In the genomic region with DNA sequence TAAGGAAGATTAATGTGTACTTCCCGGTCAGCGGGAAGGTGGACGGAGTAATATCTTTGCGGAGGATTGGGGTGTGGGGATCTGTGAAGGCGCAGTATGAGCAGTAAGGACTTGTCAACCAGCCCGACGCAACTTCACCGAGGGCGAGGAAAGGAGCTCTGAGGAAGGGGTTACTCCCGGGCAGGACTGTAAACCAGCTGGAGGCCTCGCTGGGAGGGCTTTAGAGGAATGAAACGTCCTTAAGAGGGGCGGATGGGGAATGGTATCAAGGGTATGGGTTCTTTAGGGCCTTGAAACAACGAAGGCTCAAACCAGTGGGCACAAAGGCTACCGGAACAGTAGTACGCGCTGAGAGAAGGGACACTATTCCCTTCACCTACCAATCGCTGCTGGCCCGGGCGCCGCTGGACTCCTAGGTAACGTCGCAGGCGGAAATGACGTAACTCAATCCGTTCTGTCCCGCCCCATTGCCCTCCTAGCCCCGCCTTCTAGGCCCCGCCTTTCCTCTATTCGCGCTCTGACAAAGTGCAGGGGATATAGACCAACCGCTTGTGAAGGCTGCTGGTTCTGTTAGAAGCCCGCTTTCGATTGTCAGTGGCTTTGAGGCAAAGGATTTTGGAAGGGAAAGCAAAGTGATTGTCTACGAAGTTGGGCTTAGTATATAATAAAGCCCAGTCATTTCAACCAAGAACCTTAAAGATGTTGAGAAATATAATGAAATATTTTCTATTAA, we compare ENCODE assay signal across 1 cellular context.
TF ChIP-seq lines count a peak whose summit lies in the region.

A gene with protein sequence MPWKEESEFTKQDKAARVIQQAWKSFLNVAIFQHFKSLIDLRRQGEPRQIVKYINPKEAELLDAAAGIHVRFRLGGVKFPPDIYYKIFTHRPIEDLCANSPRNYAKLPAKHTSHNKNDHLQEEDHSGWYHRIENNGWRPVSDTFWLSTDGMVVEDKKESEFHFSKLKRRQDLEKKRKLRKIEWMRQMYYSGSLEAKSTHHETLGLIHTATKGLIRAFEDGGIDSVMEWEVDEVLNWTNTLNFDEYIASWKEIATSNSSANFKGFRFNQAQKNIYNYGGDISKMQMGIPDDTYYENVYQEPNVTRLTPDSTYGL (minus strand): TSS at position 439 of the 733 bp plus-strand sequence. CDS start 5,970 bp downstream, outside the sequence.

TF ChIP-seq in HepG2, 621 proteins besides CTCF, POLR2A, EP300 and RAD21 (continued from another document and continues in another):
- TF ChIP-seq, protein P1, sequence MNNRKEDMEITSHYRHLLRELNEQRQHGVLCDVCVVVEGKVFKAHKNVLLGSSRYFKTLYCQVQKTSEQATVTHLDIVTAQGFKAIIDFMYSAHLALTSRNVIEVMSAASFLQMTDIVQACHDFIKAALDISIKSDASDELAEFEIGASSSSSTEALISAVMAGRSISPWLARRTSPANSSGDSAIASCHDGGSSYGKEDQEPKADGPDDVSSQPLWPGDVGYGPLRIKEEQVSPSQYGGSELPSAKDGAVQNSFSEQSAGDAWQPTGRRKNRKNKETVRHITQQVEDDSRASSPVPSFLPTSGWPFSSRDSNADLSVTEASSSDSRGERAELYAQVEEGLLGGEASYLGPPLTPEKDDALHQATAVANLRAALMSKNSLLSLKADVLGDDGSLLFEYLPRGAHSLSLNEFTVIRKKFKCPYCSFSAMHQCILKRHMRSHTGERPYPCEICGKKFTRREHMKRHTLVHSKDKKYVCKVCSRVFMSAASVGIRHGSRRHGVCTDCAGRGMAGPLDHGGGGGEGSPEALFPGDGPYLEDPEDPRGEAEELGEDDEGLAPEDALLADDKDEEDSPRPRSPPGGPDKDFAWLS (CRISPR knock-in tag; IDR thresholded peaks at IDR 0.05; ENCODE audit: borderline replicate concordance), result no peak
- TF ChIP-seq NFYB (CRISPR knock-in tag; IDR thresholded peaks at IDR 0.05) (peak; percentile 73), ZNF17 (CRISPR knock-in tag; IDR thresholded peaks at IDR 0.05) (no peak), DR1 (CRISPR knock-in tag; IDR thresholded peaks at IDR 0.05) (peak; percentile 76; the same call in 1 of the 2 replicates), ATRX (CRISPR knock-in tag; IDR thresholded peaks at IDR 0.05; ENCODE audit: borderline replicate concordance) (no peak), BHLHE40 (IDR thresholded peaks at IDR 0.05; ENCODE audit: low read length) (no peak), SIN3A (IDR thresholded peaks at IDR 0.05; ENCODE audit: borderline replicate concordance, low read depth, low read length) (peak; percentile 84; the same call in 1 of the 2 replicates), ZNF138 (CRISPR knock-in tag; IDR thresholded peaks at IDR 0.05; ENCODE audit: low read depth) (no peak), HMG20B (CRISPR knock-in tag; conservative IDR thresholded peaks at IDR 0.05) (no peak), ZNF501 (CRISPR knock-in tag; IDR thresholded peaks at IDR 0.05) (peak; percentile 90), TOPORS (CRISPR knock-in tag; IDR thresholded peaks at IDR 0.05) (no peak), NFE2L2 (IDR thresholded peaks at IDR 0.05; ENCODE audit: low read length) (no peak), ZFYVE20 (CRISPR knock-in tag; IDR thresholded peaks at IDR 0.05; ENCODE audit: borderline replicate concordance, low read depth) (no peak), SRSF9 (IDR thresholded peaks at IDR 0.05; ENCODE audit: borderline replicate concordance, insufficient read depth, low read depth, low read length, poor library complexity, severe bottlenecking) (no peak), ZNF781 (CRISPR knock-in tag; IDR thresholded peaks at IDR 0.05; ENCODE audit: borderline replicate concordance, not compliant biosample characterization) (no peak), ONECUT2 (CRISPR knock-in tag; IDR thresholded peaks at IDR 0.05) (no peak), YEATS4 (CRISPR knock-in tag; IDR thresholded peaks at IDR 0.05; ENCODE audit: borderline replicate concordance) (no peak; the same call in 1 of the 2 replicates), ZFP90 (CRISPR knock-in tag; IDR thresholded peaks at IDR 0.05; ENCODE audit: borderline replicate concordance) (0 out of 2 replicates have a peak, but pooled peaks have one; percentile 25), ZNF20 (CRISPR knock-in tag; IDR thresholded peaks at IDR 0.05) (no peak), SP140L (CRISPR knock-in tag; IDR thresholded peaks at IDR 0.05; ENCODE audit: borderline replicate concordance) (peak; percentile 83; the same call in 1 of the 2 replicates), ASH2L (IDR thresholded peaks at IDR 0.05; ENCODE audit: insufficient read length, low read depth, low read length) (peak; percentile 69), SIN3B (IDR thresholded peaks at IDR 0.05; ENCODE audit: low read length) (peak; percentile 30; the same call in 1 of the 2 replicates), HDAC2 (CRISPR knock-in tag; IDR thresholded peaks at IDR 0.05) (no peak), ZNF543 (CRISPR knock-in tag; IDR thresholded peaks at IDR 0.05) (no peak), ZSCAN25 (CRISPR knock-in tag; IDR thresholded peaks at IDR 0.05) (no peak), ZNF367 (CRISPR knock-in tag; IDR thresholded peaks at IDR 0.05; ENCODE audit: borderline replicate concordance) (no peak), GATAD2A (CRISPR knock-in tag; IDR thresholded peaks at IDR 0.05) (0 out of 2 replicates have a peak, but pooled peaks have one; percentile 9), FOXK2 (IDR thresholded peaks at IDR 0.05) (no peak), STAT5B (CRISPR knock-in tag; IDR thresholded peaks at IDR 0.05) (no peak), ZNF253 (CRISPR knock-in tag; IDR thresholded peaks at IDR 0.05; ENCODE audit: borderline replicate concordance) (no peak), GLI4 (CRISPR knock-in tag; IDR thresholded peaks at IDR 0.05; ENCODE audit: borderline replicate concordance) (no peak; the same call in 1 of the 2 replicates), SCMH1 (CRISPR knock-in tag; IDR thresholded peaks at IDR 0.05; ENCODE audit: borderline replicate concordance) (no peak), ZNF451 (CRISPR knock-in tag; IDR thresholded peaks at IDR 0.05) (0 out of 2 replicates have a peak, but pooled peaks have one; percentile 72), MXI1 (IDR thresholded peaks at IDR 0.05; ENCODE audit: borderline replicate concordance, low read depth, low read length) (no peak; the same call in 2 of the 3 replicates), PCBP2 (optimal IDR thresholded peaks at IDR 0.05; ENCODE audit: low read depth, low read length, poor library complexity, severe bottlenecking) (no peak), RCOR2 (CRISPR knock-in tag; IDR thresholded peaks at IDR 0.05) (no peak), AGO2 (optimal IDR thresholded peaks at IDR 0.05; ENCODE audit: low read depth, low read length) (no peak)
- TF ChIP-seq, protein P2, sequence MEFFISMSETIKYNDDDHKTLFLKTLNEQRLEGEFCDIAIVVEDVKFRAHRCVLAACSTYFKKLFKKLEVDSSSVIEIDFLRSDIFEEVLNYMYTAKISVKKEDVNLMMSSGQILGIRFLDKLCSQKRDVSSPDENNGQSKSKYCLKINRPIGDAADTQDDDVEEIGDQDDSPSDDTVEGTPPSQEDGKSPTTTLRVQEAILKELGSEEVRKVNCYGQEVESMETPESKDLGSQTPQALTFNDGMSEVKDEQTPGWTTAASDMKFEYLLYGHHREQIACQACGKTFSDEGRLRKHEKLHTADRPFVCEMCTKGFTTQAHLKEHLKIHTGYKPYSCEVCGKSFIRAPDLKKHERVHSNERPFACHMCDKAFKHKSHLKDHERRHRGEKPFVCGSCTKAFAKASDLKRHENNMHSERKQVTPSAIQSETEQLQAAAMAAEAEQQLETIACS (CRISPR knock-in tag; IDR thresholded peaks at IDR 0.05), result no peak
- TF ChIP-seq, protein P3, sequence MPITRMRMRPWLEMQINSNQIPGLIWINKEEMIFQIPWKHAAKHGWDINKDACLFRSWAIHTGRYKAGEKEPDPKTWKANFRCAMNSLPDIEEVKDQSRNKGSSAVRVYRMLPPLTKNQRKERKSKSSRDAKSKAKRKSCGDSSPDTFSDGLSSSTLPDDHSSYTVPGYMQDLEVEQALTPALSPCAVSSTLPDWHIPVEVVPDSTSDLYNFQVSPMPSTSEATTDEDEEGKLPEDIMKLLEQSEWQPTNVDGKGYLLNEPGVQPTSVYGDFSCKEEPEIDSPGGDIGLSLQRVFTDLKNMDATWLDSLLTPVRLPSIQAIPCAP (CRISPR knock-in tag; IDR thresholded peaks at IDR 0.05; ENCODE audit: low read depth), result no peak
- TF ChIP-seq, protein P4, sequence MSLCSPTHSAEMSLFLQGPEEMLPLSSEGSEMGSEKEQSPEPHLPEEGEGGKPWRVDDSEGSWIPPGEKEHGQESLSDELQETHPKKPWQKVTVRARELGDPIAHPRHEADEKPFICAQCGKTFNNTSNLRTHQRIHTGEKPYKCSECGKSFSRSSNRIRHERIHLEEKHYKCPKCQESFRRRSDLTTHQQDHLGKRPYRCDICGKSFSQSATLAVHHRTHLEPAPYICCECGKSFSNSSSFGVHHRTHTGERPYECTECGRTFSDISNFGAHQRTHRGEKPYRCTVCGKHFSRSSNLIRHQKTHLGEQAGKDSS (CRISPR knock-in tag; IDR thresholded peaks at IDR 0.05; ENCODE audit: borderline replicate concordance, low read depth), result 0 out of 2 replicates have a peak, but pooled peaks have one; percentile 50
- TF ChIP-seq, protein P5, sequence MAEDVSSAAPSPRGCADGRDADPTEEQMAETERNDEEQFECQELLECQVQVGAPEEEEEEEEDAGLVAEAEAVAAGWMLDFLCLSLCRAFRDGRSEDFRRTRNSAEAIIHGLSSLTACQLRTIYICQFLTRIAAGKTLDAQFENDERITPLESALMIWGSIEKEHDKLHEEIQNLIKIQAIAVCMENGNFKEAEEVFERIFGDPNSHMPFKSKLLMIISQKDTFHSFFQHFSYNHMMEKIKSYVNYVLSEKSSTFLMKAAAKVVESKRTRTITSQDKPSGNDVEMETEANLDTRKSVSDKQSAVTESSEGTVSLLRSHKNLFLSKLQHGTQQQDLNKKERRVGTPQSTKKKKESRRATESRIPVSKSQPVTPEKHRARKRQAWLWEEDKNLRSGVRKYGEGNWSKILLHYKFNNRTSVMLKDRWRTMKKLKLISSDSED (CRISPR knock-in tag; IDR thresholded peaks at IDR 0.05), result no peak
- TF ChIP-seq, protein P6, sequence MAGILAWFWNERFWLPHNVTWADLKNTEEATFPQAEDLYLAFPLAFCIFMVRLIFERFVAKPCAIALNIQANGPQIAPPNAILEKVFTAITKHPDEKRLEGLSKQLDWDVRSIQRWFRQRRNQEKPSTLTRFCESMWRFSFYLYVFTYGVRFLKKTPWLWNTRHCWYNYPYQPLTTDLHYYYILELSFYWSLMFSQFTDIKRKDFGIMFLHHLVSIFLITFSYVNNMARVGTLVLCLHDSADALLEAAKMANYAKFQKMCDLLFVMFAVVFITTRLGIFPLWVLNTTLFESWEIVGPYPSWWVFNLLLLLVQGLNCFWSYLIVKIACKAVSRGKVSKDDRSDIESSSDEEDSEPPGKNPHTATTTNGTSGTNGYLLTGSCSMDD (CRISPR knock-in tag; IDR thresholded peaks at IDR 0.05), result no peak
- TF ChIP-seq, protein P7, sequence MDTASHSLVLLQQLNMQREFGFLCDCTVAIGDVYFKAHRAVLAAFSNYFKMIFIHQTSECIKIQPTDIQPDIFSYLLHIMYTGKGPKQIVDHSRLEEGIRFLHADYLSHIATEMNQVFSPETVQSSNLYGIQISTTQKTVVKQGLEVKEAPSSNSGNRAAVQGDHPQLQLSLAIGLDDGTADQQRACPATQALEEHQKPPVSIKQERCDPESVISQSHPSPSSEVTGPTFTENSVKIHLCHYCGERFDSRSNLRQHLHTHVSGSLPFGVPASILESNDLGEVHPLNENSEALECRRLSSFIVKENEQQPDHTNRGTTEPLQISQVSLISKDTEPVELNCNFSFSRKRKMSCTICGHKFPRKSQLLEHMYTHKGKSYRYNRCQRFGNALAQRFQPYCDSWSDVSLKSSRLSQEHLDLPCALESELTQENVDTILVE (CRISPR knock-in tag; IDR thresholded peaks at IDR 0.05), result no peak; the same call in 1 of the 2 replicates
- TF ChIP-seq, protein P8, sequence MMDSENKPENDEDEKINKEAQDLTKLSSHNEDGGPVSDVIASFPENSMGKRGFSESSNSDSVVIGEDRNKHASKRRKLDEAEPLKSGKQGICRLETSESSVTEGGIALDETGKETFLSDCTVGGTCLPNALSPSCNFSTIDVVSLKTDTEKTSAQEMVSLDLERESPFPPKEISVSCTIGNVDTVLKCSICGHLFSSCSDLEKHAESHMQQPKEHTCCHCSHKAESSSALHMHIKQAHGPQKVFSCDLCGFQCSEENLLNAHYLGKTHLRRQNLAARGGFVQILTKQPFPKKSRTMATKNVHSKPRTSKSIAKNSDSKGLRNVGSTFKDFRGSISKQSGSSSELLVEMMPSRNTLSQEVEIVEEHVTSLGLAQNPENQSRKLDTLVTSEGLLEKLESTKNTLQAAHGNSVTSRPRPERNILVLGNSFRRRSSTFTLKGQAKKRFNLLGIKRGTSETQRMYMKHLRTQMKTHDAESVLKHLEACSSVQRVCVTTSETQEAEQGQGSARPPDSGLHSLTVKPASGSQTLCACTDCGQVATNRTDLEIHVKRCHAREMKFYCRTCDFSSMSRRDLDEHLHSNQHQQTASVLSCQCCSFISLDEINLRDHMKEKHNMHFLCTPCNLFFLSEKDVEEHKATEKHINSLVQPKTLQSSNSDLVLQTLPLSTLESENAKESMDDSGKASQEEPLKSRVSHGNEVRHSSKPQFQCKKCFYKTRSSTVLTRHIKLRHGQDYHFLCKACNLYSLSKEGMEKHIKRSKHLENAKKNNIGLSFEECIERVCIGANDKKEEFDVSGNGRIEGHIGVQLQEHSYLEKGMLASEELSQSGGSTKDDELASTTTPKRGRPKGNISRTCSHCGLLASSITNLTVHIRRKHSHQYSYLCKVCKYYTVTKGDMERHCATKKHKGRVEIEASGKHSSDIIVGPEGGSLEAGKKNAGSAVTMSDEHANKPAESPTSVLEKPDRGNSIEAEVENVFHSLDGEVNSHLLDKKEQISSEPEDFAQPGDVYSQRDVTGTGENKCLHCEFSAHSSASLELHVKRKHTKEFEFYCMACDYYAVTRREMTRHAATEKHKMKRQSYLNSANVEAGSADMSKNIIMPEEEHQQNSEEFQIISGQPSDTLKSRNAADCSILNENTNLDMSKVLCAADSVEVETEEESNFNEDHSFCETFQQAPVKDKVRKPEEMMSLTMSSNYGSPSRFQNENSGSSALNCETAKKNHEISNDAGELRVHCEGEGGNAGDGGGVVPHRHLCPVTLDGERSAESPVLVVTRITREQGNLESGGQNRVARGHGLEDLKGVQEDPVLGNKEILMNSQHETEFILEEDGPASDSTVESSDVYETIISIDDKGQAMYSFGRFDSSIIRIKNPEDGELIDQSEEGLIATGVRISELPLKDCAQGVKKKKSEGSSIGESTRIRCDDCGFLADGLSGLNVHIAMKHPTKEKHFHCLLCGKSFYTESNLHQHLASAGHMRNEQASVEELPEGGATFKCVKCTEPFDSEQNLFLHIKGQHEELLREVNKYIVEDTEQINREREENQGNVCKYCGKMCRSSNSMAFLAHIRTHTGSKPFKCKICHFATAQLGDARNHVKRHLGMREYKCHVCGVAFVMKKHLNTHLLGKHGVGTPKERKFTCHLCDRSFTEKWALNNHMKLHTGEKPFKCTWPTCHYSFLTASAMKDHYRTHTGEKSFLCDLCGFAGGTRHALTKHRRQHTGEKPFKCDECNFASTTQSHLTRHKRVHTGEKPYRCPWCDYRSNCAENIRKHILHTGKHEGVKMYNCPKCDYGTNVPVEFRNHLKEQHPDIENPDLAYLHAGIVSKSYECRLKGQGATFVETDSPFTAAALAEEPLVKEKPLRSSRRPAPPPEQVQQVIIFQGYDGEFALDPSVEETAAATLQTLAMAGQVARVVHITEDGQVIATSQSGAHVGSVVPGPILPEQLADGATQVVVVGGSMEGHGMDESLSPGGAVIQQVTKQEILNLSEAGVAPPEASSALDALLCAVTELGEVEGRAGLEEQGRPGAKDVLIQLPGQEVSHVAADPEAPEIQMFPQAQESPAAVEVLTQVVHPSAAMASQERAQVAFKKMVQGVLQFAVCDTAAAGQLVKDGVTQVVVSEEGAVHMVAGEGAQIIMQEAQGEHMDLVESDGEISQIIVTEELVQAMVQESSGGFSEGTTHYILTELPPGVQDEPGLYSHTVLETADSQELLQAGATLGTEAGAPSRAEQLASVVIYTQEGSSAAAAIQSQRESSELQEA (CRISPR knock-in tag; IDR thresholded peaks at IDR 0.05; ENCODE audit: not compliant biosample characterization), result no peak
